ENCODE assay signal across 11 cellular contexts in the genomic region with DNA sequence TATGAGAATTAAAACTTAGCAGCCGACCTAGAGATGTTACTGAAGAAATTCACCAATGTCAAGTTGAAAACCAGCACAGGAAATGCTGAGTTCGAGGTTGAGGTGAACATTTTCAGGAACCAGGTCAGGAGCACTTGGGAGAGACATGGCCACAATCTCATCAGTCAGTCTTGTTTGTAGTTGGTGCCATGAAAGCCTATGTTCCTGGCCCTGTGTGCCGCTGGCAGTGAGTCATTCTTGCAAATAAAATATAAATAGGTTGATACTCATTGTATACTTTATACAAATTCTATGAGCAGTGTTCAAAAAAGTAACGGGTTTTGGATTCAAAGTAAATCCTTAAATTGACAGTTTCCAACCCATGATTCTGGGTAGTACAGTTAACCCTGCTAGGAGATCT. TPM values are rescaled to one million over a fixed set of nuclear protein-coding genes. Genes with fewer than 3 reads are reported as not detected.
DNase-seq lines count a peak whose midpoint lies in the region; TF ChIP-seq lines count a peak whose summit lies in the region.
"Had no signal": no experiment of that assay in that cellular context is flagged by ENCODE, and none has a peak within 500 bp of the region (broad histone marks: within the 10 kb centered on the region; RNA-seq: fewer than 3 reads in every experiment).

No MANE protein-coding gene starts in this region.

- H3K27me3 ChIP-seq in stomach: no peaks in the 10 kb centered on the region
- H3K27me3 ChIP-seq: foreskin keratinocyte had no signal

- TF ChIP-seq CTCF in VCaP (conservative IDR thresholded peaks at IDR 0.05) (no peak), foreskin fibroblast (IDR thresholded peaks at IDR 0.05; ENCODE audit: low read depth, low read length) (no peak), stomach (IDR thresholded peaks at IDR 0.05) (no peak)

- peak overlapping the region; percentile 87 for H3K27ac ChIP-seq in VCaP
- peak overlapping the region in 4 of 5 donors; percentile 72 to 91 (median 84) for H3K27ac ChIP-seq in stomach
- H3K27ac ChIP-seq: foreskin keratinocyte had no signal

- peak overlapping the region; percentile 77 for H3K4me3 Mint-ChIP-seq in activated naive CD4-positive, alpha-beta T cell treated with anti-CD3 and anti-CD28 coated beads for 36 hours

- no peaks in the 10 kb centered on the region for H3K9me3 ChIP-seq in stomach

- DNase-seq in activated naive CD4-positive, alpha-beta T cell treated with anti-CD3 and anti-CD28 coated beads for 36 hours: no peak
- no peak for DNase-seq in activated naive CD4-positive, alpha-beta T cell treated with Interleukin-2 at 50 U/mL for 16 hours
- DNase-seq in foreskin fibroblast (peak in 1 of 2 donors; percentile 66), stomach (no peak), NCI-H1436 (lab: John Stamatoyannopoulos, UW) (no peak), COLO668 (lab: John Stamatoyannopoulos, UW; ENCODE audit: unreplicated experiment) (no peak)
- no peak for DNase-seq in activated CD8-positive, alpha-beta memory T cell treated with anti-CD3 and anti-CD28 coated beads, Interleukin-2, amount 50 U/mL, for 4 hours
- DNase-seq: activated CD4-positive, CD25-positive, alpha-beta regulatory T cell; stimulated activated CD4-positive, alpha-beta T cell treated with anti-CD3 and anti-CD28 coated beads, Interleukin-4, amount 100 ng/mL, for 1 hour had no signal

- no peak for TF ChIP-seq POLR2A in stomach (IDR thresholded peaks at IDR 0.05)

- peak overlapping the region; percentile 64 to 80 for H3K4me3 ChIP-seq in foreskin fibroblast (ENCODE audit: low read depth in 1 of 2, low read length in 2 of 2)
- H3K4me3 ChIP-seq in stomach: peak overlapping the region in 1 of 4 donors; percentile 74

- no peaks in the 10 kb centered on the region for H3K27me3 Mint-ChIP-seq in activated naive CD4-positive, alpha-beta T cell treated with anti-CD3 and anti-CD28 coated beads for 36 hours (ENCODE audit: low read depth)

- peak overlapping the region; percentile 64 for H3K27ac Mint-ChIP-seq in activated naive CD4-positive, alpha-beta T cell treated with anti-CD3 and anti-CD28 coated beads for 36 hours

- peaks cover 3% of the 10 kb centered on the region for H3K36me3 Mint-ChIP-seq in activated naive CD4-positive, alpha-beta T cell treated with anti-CD3 and anti-CD28 coated beads for 36 hours (ENCODE audit: low read depth)

- intact Hi-C loops in activated naive CD4-positive, alpha-beta T cell treated with anti-CD3 and anti-CD28 coated beads for 36 hours (cut with micrococcal nuclease): loop anchor here (10.0 kb wide), 2 partner anchors 1219 to 1719 kb away; partner anchors contain the start of gene RASGRP1
- intact Hi-C loops in stomach (cut with DNase I; ENCODE audit: low total_unique reads): no loop called here

- CTCF ChIA-PET in activated naive CD4-positive, alpha-beta T cell treated with anti-CD3 and anti-CD28 coated beads for 36 hours (lab: Charles Lee): interaction anchor here (2.8 kb wide), 1 partner anchor 91 kb away, joined by 17 read pairs; no protein-coding TSS in a partner anchor

- TF ChIP-seq EP300 in stomach (IDR thresholded peaks at IDR 0.05): no peak

- no peaks in the 10 kb centered on the region for H3K36me3 ChIP-seq in stomach

- WGBS in stomach, 5 donors: 26 to 39% (median 29%) methylated on average over 4 of the region's 4 CpGs

- peaks cover 54% of the 10 kb centered on the region for H3K4me1 Mint-ChIP-seq in activated naive CD4-positive, alpha-beta T cell treated with anti-CD3 and anti-CD28 coated beads for 36 hours (ENCODE audit: low read depth)

- no peaks in the 10 kb centered on the region for H3K9me3 Mint-ChIP-seq in activated naive CD4-positive, alpha-beta T cell treated with anti-CD3 and anti-CD28 coated beads for 36 hours

- peaks cover 10 to 52% (median 36%) of the 10 kb centered on the region in 4 donors for H3K4me1 ChIP-seq in stomach

RNA-seq across cellular contexts. Expression of gene FSIP1, which starts 1.5 kb away (rescaled TPM):
- total RNA-seq in activated naive CD4-positive, alpha-beta T cell treated with anti-CD3 and anti-CD28 coated beads for 36 hours: under 1 TPM; 0.21 to 0.27 TPM
- total RNA-seq in stomach: 100 to 1,000 TPM in 1 of 5 donors, 1 to 10 TPM in 2, under 1 TPM in 2; 0.43 to 141 (median 1.1) TPM
- polyA plus RNA-seq in stomach: under 1 TPM; 0.08 to 0.44 (median 0.31) TPM
